In genomic region chr1:84715620-84716019, GRCh38 we compare ENCODE assay signal across 17 cellular contexts. TPM values are rescaled to one million over a fixed set of nuclear protein-coding genes. Genes with fewer than 3 reads are reported as not detected.
DNase-seq lines count a peak whose midpoint lies in the region; ATAC-seq and TF ChIP-seq lines count a peak whose summit lies in the region.
"Had no signal": no experiment of that assay in that cellular context is flagged by ENCODE, and none has a peak within 500 bp of the region (broad histone marks: within the 10 kb centered on the region; RNA-seq: fewer than 3 reads in every experiment).

No MANE protein-coding gene starts in this region.

- TF ChIP-seq CTCF in dorsolateral prefrontal cortex (IDR thresholded peaks at IDR 0.05 in 54 of 56, conservative IDR thresholded peaks at IDR 0.05 in 2 of 56; ENCODE audit: low read depth in 1 of 56, partially characterized antibody in 56 of 56): no peak

- H3K9me3 Mint-ChIP-seq in activated naive CD8-positive, alpha-beta T cell treated with anti-CD3 and anti-CD28 coated beads, Interleukin-2, amount 50 U/mL, for 24 hours: no peaks in the 10 kb centered on the region
- H3K9me3 Mint-ChIP-seq: activated B cell treated with CpG ODN at 0.5 μM for 24 hours; CD8-positive, alpha-beta T cell had no signal

- no peak overlapping the region for H3K27ac Mint-ChIP-seq in activated naive CD8-positive, alpha-beta T cell treated with anti-CD3 and anti-CD28 coated beads, Interleukin-2, amount 50 U/mL, for 24 hours
- H3K27ac Mint-ChIP-seq: activated B cell treated with CpG ODN at 0.5 μM for 24 hours; CD8-positive, alpha-beta T cell had no signal

- H3K4me3 Mint-ChIP-seq in activated naive CD8-positive, alpha-beta T cell treated with anti-CD3 and anti-CD28 coated beads, Interleukin-2, amount 50 U/mL, for 24 hours: no peak overlapping the region
- H3K4me3 Mint-ChIP-seq: activated B cell treated with CpG ODN at 0.5 μM for 24 hours; CD8-positive, alpha-beta T cell had no signal

- intact Hi-C loops in dorsolateral prefrontal cortex (cut with DNase I): no loop called here

- H3K27ac ChIP-seq in dorsolateral prefrontal cortex: peak overlapping the region in 39 of 59 donors; percentile 1 to 67 (median 49)
- H3K27ac ChIP-seq: gastroesophageal sphincter, Peyer's patch, uterus had no signal

- H3K36me3 Mint-ChIP-seq in activated naive CD8-positive, alpha-beta T cell treated with anti-CD3 and anti-CD28 coated beads, Interleukin-2, amount 50 U/mL, for 24 hours (ENCODE audit: low read depth): no peaks in the 10 kb centered on the region
- H3K36me3 Mint-ChIP-seq: CD8-positive, alpha-beta T cell had no signal

- H3K4me1 Mint-ChIP-seq in activated naive CD8-positive, alpha-beta T cell treated with anti-CD3 and anti-CD28 coated beads, Interleukin-2, amount 50 U/mL, for 24 hours: no peaks in the 10 kb centered on the region
- H3K4me1 Mint-ChIP-seq: activated B cell treated with CpG ODN at 0.5 μM for 24 hours had no signal

- peak; percentile 90 for DNase-seq in DMS153 (lab: John Stamatoyannopoulos, UW)
- DNase-seq in NCI-H1105 treated with DMSO at 0.1 percent for 48 hours (lab: John Stamatoyannopoulos, UW): peak; percentile 39
- peak; percentile 83 for DNase-seq in NCI-H69 (lab: John Stamatoyannopoulos, UW)
- DNase-seq in dorsolateral prefrontal cortex: no peak
- DNase-seq in SIG-M5 treated with dmso at 0.1 percent for 504 hours (lab: John Stamatoyannopoulos, UW; ENCODE audit: unreplicated experiment): no peak
- DNase-seq in activated naive CD8-positive, alpha-beta T cell treated with anti-CD3 and anti-CD28 coated beads, Interleukin-2, amount 50 U/mL, for 24 hours: no peak
- no peak for DNase-seq in activated effector memory CD4-positive, alpha-beta T cell treated with Interleukin-2 at 50 U/mL for 16 hours
- DNase-seq: ACHN; activated B cell treated with CpG ODN at 0.5 μM for 24 hours; amygdala; CD8-positive, alpha-beta T cell; GDM1; Peyer's patch; SW 1271; uterus had no signal

- H3K27me3 ChIP-seq in dorsolateral prefrontal cortex: no peaks in the 10 kb centered on the region
- H3K27me3 ChIP-seq: gastroesophageal sphincter, Peyer's patch, uterus had no signal

- no peaks in the 10 kb centered on the region for H3K27me3 Mint-ChIP-seq in activated naive CD8-positive, alpha-beta T cell treated with anti-CD3 and anti-CD28 coated beads, Interleukin-2, amount 50 U/mL, for 24 hours
- H3K27me3 Mint-ChIP-seq: activated B cell treated with CpG ODN at 0.5 μM for 24 hours had no signal

- no peak for ATAC-seq in activated naive CD8-positive, alpha-beta T cell treated with anti-CD3 and anti-CD28 coated beads, Interleukin-2, amount 50 U/mL, for 24 hours
- ATAC-seq in GM18502 (IDR thresholded peaks at IDR 0.05; ENCODE audit: poor library complexity, unreplicated experiment): no peak
- ATAC-seq: CD8-positive, alpha-beta T cell; gastroesophageal sphincter had no signal

- no peak overlapping the region for H3K4me3 ChIP-seq in dorsolateral prefrontal cortex
- H3K4me3 ChIP-seq: gastroesophageal sphincter, Peyer's patch, uterus had no signal

RNA-seq across cellular contexts. Expression of gene SSX2IP, which starts 25.4 kb away (rescaled TPM):
- total RNA-seq in dorsolateral prefrontal cortex: 100 to 1,000 TPM in 28 of 120 experiments, 10 to 100 TPM in 92; 27.5 to 131 (median 86.0) TPM

Comparison
In these comparisons a context has a peak if more than half of its experiments do, and no peak if none do; other contexts are left out.
1. DNase-seq: peak in DMS153 (single experiment), NCI-H1105 treated with DMSO at 0.1 percent for 48 hours (single experiment) and NCI-H69 (single experiment); none in dorsolateral prefrontal cortex (0 of 10), SIG-M5 treated with dmso at 0.1 percent for 504 hours (single experiment), activated naive CD8-positive, alpha-beta T cell treated with anti-CD3 and anti-CD28 coated beads, Interleukin-2, amount 50 U/mL, for 24 hours (single experiment) and activated effector memory CD4-positive, alpha-beta T cell treated with Interleukin-2 at 50 U/mL for 16 hours (single experiment).